In genomic region chr6:108797951-108798671, GRCh38 we compare ENCODE assay signal across 12 cellular contexts. TPM values are rescaled to one million over a fixed set of nuclear protein-coding genes. Genes with fewer than 3 reads are reported as not detected.
DNase-seq lines count a peak whose midpoint lies in the region; ATAC-seq and TF ChIP-seq lines count a peak whose summit lies in the region.
"Had no signal": no experiment of that assay in that cellular context is flagged by ENCODE, and none has a peak within 500 bp of the region (broad histone marks: within the 10 kb centered on the region; RNA-seq: fewer than 3 reads in every experiment).

No MANE protein-coding gene starts in this region.

- peak overlapping the region in 1 of 11 experiments; percentile 18; a peak in 1 of 22 replicates for H3K27ac ChIP-seq in BLaER1 treated with 17β-estradiol and CSF1 and Interleukin-3, amounts not matched to agents 10 nM and 100 nM
- H3K27ac ChIP-seq in KOPT-K1 (ENCODE audit: low read depth, low read length, poor library complexity, severe bottlenecking) = peak overlapping the region; percentile 81

- ATAC-seq in mucosa of descending colon (peak; percentile 39), HG02588 (IDR thresholded peaks at IDR 0.05; ENCODE audit: unreplicated experiment) (no peak), HG03196 (IDR thresholded peaks at IDR 0.05; ENCODE audit: unreplicated experiment) (no peak), HG02870 (IDR thresholded peaks at IDR 0.05; ENCODE audit: unreplicated experiment) (no peak)
- ATAC-seq: GM12878, Panc1 had no signal

- peak overlapping the region in 3 of 5 experiments; percentile 14 to 60 (median 49) for H3K4me3 Mint-ChIP-seq in brain

- H3K36me3 Mint-ChIP-seq in brain = no peaks in the 10 kb centered on the region
- H3K36me3 Mint-ChIP-seq: CD14-positive monocyte had no signal

- no peaks in the 10 kb centered on the region for H4K20me1 ChIP-seq in BLaER1 treated with 17β-estradiol and CSF1 and Interleukin-3, amounts not matched to agents 10 nM and 100 nM

- no peaks in the 10 kb centered on the region for H3K36me3 ChIP-seq in BLaER1 treated with 17β-estradiol and CSF1 and Interleukin-3, amounts not matched to agents 10 nM and 100 nM
- H3K36me3 ChIP-seq in KOPT-K1 (ENCODE audit: insufficient read depth, low read length) = no peaks in the 10 kb centered on the region
- no peaks in the 10 kb centered on the region for H3K36me3 ChIP-seq in mucosa of descending colon (ENCODE audit: low read depth)

- H3K27me3 ChIP-seq in BLaER1 treated with 17β-estradiol and CSF1 and Interleukin-3, amounts not matched to agents 10 nM and 100 nM = no peaks in the 10 kb centered on the region

- H3K27ac Mint-ChIP-seq in brain = peak overlapping the region; percentile 47 to 90 (median 67)

- H3K9me3 ChIP-seq in BLaER1 treated with 17β-estradiol and CSF1 and Interleukin-3, amounts not matched to agents 10 nM and 100 nM (replicated peaks in 1 of 11) = no peaks in the 10 kb centered on the region
- H3K9me3 ChIP-seq in KOPT-K1 (ENCODE audit: insufficient read depth, low read length, poor library complexity, severe bottlenecking) (no peaks in the 10 kb centered on the region), mucosa of descending colon (no peaks in the 10 kb centered on the region)

- no peak for TF ChIP-seq CTCF in brain (conservative IDR thresholded peaks at IDR 0.05)
- no peak for TF ChIP-seq CTCF in mucosa of descending colon (IDR thresholded peaks at IDR 0.05)

- intact Hi-C loops in mucosa of descending colon (cut with DNase I, micrococcal nuclease) = no loop called here

- H3K4me2 ChIP-seq in BLaER1 treated with 17β-estradiol and CSF1 and Interleukin-3, amounts not matched to agents 10 nM and 100 nM = peak overlapping the region; percentile 43 to 91 (median 77)

- peak overlapping the region in 3 of 11 experiments; percentile 7 to 23 (median 8); a peak in 4 of 22 replicates for H3K9ac ChIP-seq in BLaER1 treated with 17β-estradiol and CSF1 and Interleukin-3, amounts not matched to agents 10 nM and 100 nM

- H3K27me3 Mint-ChIP-seq in brain = peaks cover 3% of the 10 kb centered on the region

- peaks cover 17 to 57% (median 24%) of the 10 kb centered on the region in 10 experiments for H3K4me1 ChIP-seq in BLaER1 treated with 17β-estradiol and CSF1 and Interleukin-3, amounts not matched to agents 10 nM and 100 nM
- H3K4me1 ChIP-seq in mucosa of descending colon (ENCODE audit: low read depth) = no peaks in the 10 kb centered on the region

- no peaks in the 10 kb centered on the region for H3K9me3 Mint-ChIP-seq in brain
- H3K9me3 Mint-ChIP-seq: CD14-positive monocyte had no signal

- H3K4me3 ChIP-seq in BLaER1 treated with 17β-estradiol and CSF1 and Interleukin-3, amounts not matched to agents 10 nM and 100 nM = no peak overlapping the region
- no peak overlapping the region for H3K4me3 ChIP-seq in mucosa of descending colon
- H3K4me3 ChIP-seq: GM12878 had no signal

- H3K4me1 Mint-ChIP-seq in brain = peaks cover 50% of the 10 kb centered on the region

- DNase-seq in mucosa of descending colon = no peak
- no peak for DNase-seq in Kasumi-1 (lab: John Stamatoyannopoulos, UW)
- DNase-seq: NCI-H1930 had no signal

RNA-seq across cellular contexts. Expression of gene ARMC2, which starts 50.1 kb away (rescaled TPM):
- 6.0 TPM for polyA plus RNA-seq in brain (ENCODE audit: insufficient read depth, low read depth, low replicate concordance)
- 1 to 10 TPM; 3.5 to 5.5 (median 4.8) TPM for total RNA-seq in mucosa of descending colon
- total RNA-seq: GM12878 had no signal
